Comparison of ENCODE assay signal across 14 cellular contexts in genomic region chr12:11085419-11085818, GRCh38. TPM values are rescaled to one million over a fixed set of nuclear protein-coding genes. Genes with fewer than 3 reads are reported as not detected.
A peak's percentile ranks its signal among the peaks of the same experiment; 100 is the strongest.
DNase-seq lines count a peak whose midpoint lies in the region; ATAC-seq lines count a peak whose summit lies in the region.
"Had no signal": no experiment of that assay in that cellular context is flagged by ENCODE, and none has a peak within 500 bp of the region (broad histone marks: within the 10 kb centered on the region; RNA-seq: fewer than 3 reads in every experiment).

No MANE protein-coding gene starts in this region.

- peak overlapping the region; percentile 25 for H3K4me3 Mint-ChIP-seq in activated T-helper 17 cell treated with anti-CD3 and anti-CD28 coated beads, Interleukin-2, amount 50 U/mL, for 72 hours
- H3K4me3 Mint-ChIP-seq in stimulated activated naive CD8-positive, alpha-beta T cell treated with anti-CD3 and anti-CD28 coated beads, Interleukin-15, amount 100 ng/mL, for 72 hours: no peak overlapping the region
- H3K4me3 Mint-ChIP-seq: dendritic cell treated with granulocyte-macrophage colony-stimulating factor and Interleukin-4, amounts not matched to agents 40 ng/mL and 50 ng/mL, for 4 days had no signal

- no peaks in the 10 kb centered on the region for H3K4me1 Mint-ChIP-seq in activated T-helper 17 cell treated with anti-CD3 and anti-CD28 coated beads, Interleukin-2, amount 50 U/mL, for 72 hours
- H3K4me1 Mint-ChIP-seq in stimulated activated naive CD8-positive, alpha-beta T cell treated with anti-CD3 and anti-CD28 coated beads, Interleukin-15, amount 100 ng/mL, for 72 hours: no peaks in the 10 kb centered on the region

- peak overlapping the region; percentile 84 for H3K27ac Mint-ChIP-seq in activated T-helper 17 cell treated with anti-CD3 and anti-CD28 coated beads, Interleukin-2, amount 50 U/mL, for 72 hours
- no peak overlapping the region for H3K27ac Mint-ChIP-seq in stimulated activated naive CD8-positive, alpha-beta T cell treated with anti-CD3 and anti-CD28 coated beads, Interleukin-15, amount 100 ng/mL, for 72 hours
- H3K27ac Mint-ChIP-seq: dendritic cell treated with granulocyte-macrophage colony-stimulating factor and Interleukin-4, amounts not matched to agents 40 ng/mL and 50 ng/mL, for 4 days had no signal

- peak; percentile 89 for ATAC-seq in HG03060 (IDR thresholded peaks at IDR 0.05; ENCODE audit: low read depth, unreplicated experiment)
- ATAC-seq in activated T-helper 17 cell treated with anti-CD3 and anti-CD28 coated beads, Interleukin-2, amount 50 U/mL, for 72 hours (replicated peaks): peak; percentile 95
- ATAC-seq in stimulated activated naive CD8-positive, alpha-beta T cell treated with anti-CD3 and anti-CD28 coated beads, Interleukin-15, amount 100 ng/mL, for 72 hours: peak; percentile 87
- ATAC-seq: left lobe of liver had no signal

- peaks cover 19% of the 10 kb centered on the region for H3K36me3 Mint-ChIP-seq in activated T-helper 17 cell treated with anti-CD3 and anti-CD28 coated beads, Interleukin-2, amount 50 U/mL, for 72 hours (ENCODE audit: low read depth)

- peak; percentile 59 for DNase-seq in stimulated activated CD4-positive, alpha-beta T cell treated with anti-CD3 and anti-CD28 coated beads, Interleukin-4, amount 100 ng/mL, for 24 hours
- DNase-seq in stimulated activated CD4-positive, alpha-beta T cell treated with anti-CD3 and anti-CD28 coated beads, Interleukin-2, amount 100 ng/mL, for 48 hours: no peak
- peak; percentile 1 to 23 for DNase-seq in stimulated activated naive CD8-positive, alpha-beta T cell treated with anti-CD3 and anti-CD28 coated beads, Interleukin-15, amount 100 ng/mL, for 72 hours
- DNase-seq in GM19240 (ENCODE audit: insufficient read length, low spot score) (no peak), cortex of kidney (lab: John Stamatoyannopoulos, UW) (no peak), COR-L47 (lab: John Stamatoyannopoulos, UW) (no peak)
- DNase-seq: activated effector memory CD4-positive, alpha-beta T cell treated with Interleukin-2 at 50 U/mL for 16 hours; glutamatergic neuron; KG1; NCI-H2227 treated with DMSO at 0.1 percent for 48 hours had no signal

- H3K9me3 Mint-ChIP-seq in activated T-helper 17 cell treated with anti-CD3 and anti-CD28 coated beads, Interleukin-2, amount 50 U/mL, for 72 hours: peaks cover 5% of the 10 kb centered on the region
- H3K9me3 Mint-ChIP-seq in stimulated activated naive CD8-positive, alpha-beta T cell treated with anti-CD3 and anti-CD28 coated beads, Interleukin-15, amount 100 ng/mL, for 72 hours: peaks cover 8 to 19% of the 10 kb centered on the region in 2 donors

- no peaks in the 10 kb centered on the region for H3K27me3 Mint-ChIP-seq in activated T-helper 17 cell treated with anti-CD3 and anti-CD28 coated beads, Interleukin-2, amount 50 U/mL, for 72 hours
- H3K27me3 Mint-ChIP-seq in stimulated activated naive CD8-positive, alpha-beta T cell treated with anti-CD3 and anti-CD28 coated beads, Interleukin-15, amount 100 ng/mL, for 72 hours: no peaks in the 10 kb centered on the region
- H3K27me3 Mint-ChIP-seq: dendritic cell treated with granulocyte-macrophage colony-stimulating factor and Interleukin-4, amounts not matched to agents 40 ng/mL and 50 ng/mL, for 4 days had no signal

RNA-seq across cellular contexts. Expression of gene TAS2R43, which starts 6.7 kb away (rescaled TPM):
- 1 to 10 TPM; 1.9 TPM for total RNA-seq in activated T-helper 17 cell treated with anti-CD3 and anti-CD28 coated beads, Interleukin-2, amount 50 U/mL, for 72 hours
- total RNA-seq: left lobe of liver had no signal

RNA-seq across cellular contexts. Expression of gene TAS2R46, which starts 23.3 kb away (rescaled TPM):
- 1 to 10 TPM; 1.8 to 3.1 TPM for total RNA-seq in activated T-helper 17 cell treated with anti-CD3 and anti-CD28 coated beads, Interleukin-2, amount 50 U/mL, for 72 hours

RNA-seq across cellular contexts. Expression of gene TAS2R30, which starts 49.0 kb away (rescaled TPM):
- 1 to 10 TPM; 4.0 to 6.0 TPM for total RNA-seq in activated T-helper 17 cell treated with anti-CD3 and anti-CD28 coated beads, Interleukin-2, amount 50 U/mL, for 72 hours

RNA-seq across cellular contexts. Expression of gene TAS2R31, which starts 54.2 kb away (rescaled TPM):
- 1 to 10 TPM; 2.1 to 8.0 TPM for total RNA-seq in activated T-helper 17 cell treated with anti-CD3 and anti-CD28 coated beads, Interleukin-2, amount 50 U/mL, for 72 hours

Comparison
In these comparisons a context has a peak if more than half of its experiments do, and no peak if none do; other contexts are left out.
1. DNase-seq: peak in stimulated activated CD4-positive, alpha-beta T cell treated with anti-CD3 and anti-CD28 coated beads, Interleukin-4, amount 100 ng/mL, for 24 hours (single experiment) and stimulated activated naive CD8-positive, alpha-beta T cell treated with anti-CD3 and anti-CD28 coated beads, Interleukin-15, amount 100 ng/mL, for 72 hours (2 of 2); none in stimulated activated CD4-positive, alpha-beta T cell treated with anti-CD3 and anti-CD28 coated beads, Interleukin-2, amount 100 ng/mL, for 48 hours (0 of 2), GM19240 (single experiment), cortex of kidney (single experiment) and COR-L47 (single experiment).
2. Peak in every context shown above with its lines, with median percentiles within 50 percentile points of each other: ATAC-seq.